9 cellular contexts compared by ENCODE assay signal in genomic region chr9:133701981-133702797, GRCh38. TPM values are rescaled to one million over a fixed set of nuclear protein-coding genes. Genes with fewer than 3 reads are reported as not detected.
DNase-seq lines count a peak whose midpoint lies in the region; ATAC-seq and TF ChIP-seq lines count a peak whose summit lies in the region.
"Had no signal": no experiment of that assay in that cellular context is flagged by ENCODE, and none has a peak within 500 bp of the region (broad histone marks: within the 10 kb centered on the region; RNA-seq: fewer than 3 reads in every experiment).

No MANE protein-coding gene starts in this region.

- no peak for TF ChIP-seq CTCF in lower lobe of right lung (IDR thresholded peaks at IDR 0.05)

- H3K27ac ChIP-seq in lower lobe of right lung: peak overlapping the region; percentile 60
- H3K27ac ChIP-seq: A549 had no signal

- no peaks in the 10 kb centered on the region for H3K36me3 ChIP-seq in lower lobe of right lung

- H3K27me3 Mint-ChIP-seq in activated naive CD8-positive, alpha-beta T cell treated with anti-CD3 and anti-CD28 coated beads for 36 hours: no peaks in the 10 kb centered on the region

- no peaks in the 10 kb centered on the region for H3K36me3 Mint-ChIP-seq in activated naive CD8-positive, alpha-beta T cell treated with anti-CD3 and anti-CD28 coated beads for 36 hours

- H3K27ac Mint-ChIP-seq in activated naive CD8-positive, alpha-beta T cell treated with anti-CD3 and anti-CD28 coated beads for 36 hours: peak overlapping the region; percentile 92

- no peaks in the 10 kb centered on the region for H3K9me3 Mint-ChIP-seq in activated naive CD8-positive, alpha-beta T cell treated with anti-CD3 and anti-CD28 coated beads for 36 hours

- H3K4me3 Mint-ChIP-seq in activated naive CD8-positive, alpha-beta T cell treated with anti-CD3 and anti-CD28 coated beads for 36 hours: peak overlapping the region; percentile 76

- peak; percentile 56 to 69 for ATAC-seq in lower lobe of right lung
- ATAC-seq in HG03196 (IDR thresholded peaks at IDR 0.05; ENCODE audit: unreplicated experiment): no peak
- no peak for ATAC-seq in HG02759 (IDR thresholded peaks at IDR 0.05; ENCODE audit: unreplicated experiment)

- peaks cover 16% of the 10 kb centered on the region for H3K27me3 ChIP-seq in lower lobe of right lung (ENCODE audit: low read depth)

- H3K4me1 Mint-ChIP-seq in activated naive CD8-positive, alpha-beta T cell treated with anti-CD3 and anti-CD28 coated beads for 36 hours: peaks cover 29% of the 10 kb centered on the region

- H3K4me3 ChIP-seq in lower lobe of right lung: peak overlapping the region; percentile 36
- H3K4me3 ChIP-seq: A549 had no signal

- peaks cover 21% of the 10 kb centered on the region for H3K4me1 ChIP-seq in lower lobe of right lung
- H3K4me1 ChIP-seq: A549 had no signal

- DNase-seq in NCI-H82 (lab: John Stamatoyannopoulos, UW) (peak; percentile 24), NCI-H82 treated with DMSO at 0.1 percent for 48 hours (lab: John Stamatoyannopoulos, UW; ENCODE audit: unreplicated experiment) (no peak), lower lobe of right lung (peak; percentile 44), occipital lobe (lab: John Stamatoyannopoulos, UW) (no peak)
- peak; percentile 68 for DNase-seq in activated naive CD8-positive, alpha-beta T cell treated with anti-CD3 and anti-CD28 coated beads for 36 hours
- DNase-seq in stimulated activated CD8-positive, alpha-beta memory T cell treated with anti-CD3 and anti-CD28 coated beads, Interleukin-2, amount 100 ng/mL, for 1 hour (ENCODE audit: low read depth in 2 of 2): peak; percentile 35 to 37

- no peaks in the 10 kb centered on the region for H3K9me3 ChIP-seq in lower lobe of right lung
- H3K9me3 ChIP-seq: A549 had no signal

- intact Hi-C loops in lower lobe of right lung (cut with DNase I): no loop called here

RNA-seq across cellular contexts. Expression of gene SARDH, which starts 36.0 kb away (rescaled TPM):
- total RNA-seq in activated naive CD8-positive, alpha-beta T cell treated with anti-CD3 and anti-CD28 coated beads for 36 hours: 1 to 10 TPM; 2.3 to 2.7 TPM
- 3.4 TPM for total RNA-seq in lower lobe of right lung
- 2.5 TPM for total RNA-seq in occipital lobe

Comparison
In these comparisons a context has a peak if more than half of its experiments do, and no peak if none do; other contexts are left out.
1. DNase-seq: peak in NCI-H82 (single experiment), activated naive CD8-positive, alpha-beta T cell treated with anti-CD3 and anti-CD28 coated beads for 36 hours (single experiment), lower lobe of right lung (single experiment) and stimulated activated CD8-positive, alpha-beta memory T cell treated with anti-CD3 and anti-CD28 coated beads, Interleukin-2, amount 100 ng/mL, for 1 hour (2 of 2); none in NCI-H82 treated with DMSO at 0.1 percent for 48 hours (single experiment) and occipital lobe (single experiment).
2. ATAC-seq: peak in lower lobe of right lung (2 of 2); none in HG03196 (single experiment) and HG02759 (single experiment).